In the genomic region with DNA sequence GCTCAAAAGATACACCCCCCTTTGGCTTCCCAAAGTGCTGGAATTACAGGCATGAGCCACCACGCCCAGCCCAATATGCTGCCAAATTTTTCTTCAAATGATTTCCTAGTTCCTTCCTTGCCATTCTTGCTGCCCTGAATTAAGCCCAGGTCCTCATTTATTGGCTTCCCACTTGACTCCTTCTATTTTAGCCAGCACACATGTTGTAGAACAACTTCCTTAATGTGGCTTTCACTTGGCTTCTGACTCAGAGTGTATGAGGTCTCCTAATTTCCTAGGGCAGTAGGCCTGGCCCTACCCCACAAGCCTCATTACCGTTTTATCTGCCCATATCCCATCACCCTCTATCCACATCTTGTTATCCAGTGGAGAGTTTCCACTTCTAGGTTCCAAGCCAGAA, we compare ENCODE assay signal across 13 cellular contexts. TPM values are rescaled to one million over a fixed set of nuclear protein-coding genes. Genes with fewer than 3 reads are reported as not detected.
DNase-seq lines count a peak whose midpoint lies in the region; ATAC-seq, FAIRE-seq and TF ChIP-seq lines count a peak whose summit lies in the region.
"Had no signal": no experiment of that assay in that cellular context is flagged by ENCODE, and none has a peak within 500 bp of the region (broad histone marks: within the 10 kb centered on the region; RNA-seq: fewer than 3 reads in every experiment).

No MANE protein-coding gene starts in this region.

- TF ChIP-seq RAD21 in HepG2 (CRISPR knock-in tag; IDR thresholded peaks at IDR 0.05): no peak

- H3K4me2 ChIP-seq in HepG2 (ENCODE audit: low read depth, low read length) (no peak overlapping the region), PC-3 (ENCODE audit: low read length) (no peak overlapping the region)

- CTCF ChIA-PET in HepG2 (lab: Yijun Ruan, JAX; ENCODE audit: low intra/inter-chr PET ratio, low total read pairs): no interaction called here
- CTCF ChIA-PET in PC-3 (lab: Charles Lee): no interaction called here

- TF ChIP-seq CTCF in right lobe of liver (IDR thresholded peaks at IDR 0.05): no peak
- no peak for TF ChIP-seq CTCF in HepG2 (CRISPR knock-in tag; IDR thresholded peaks at IDR 0.05)
- TF ChIP-seq CTCF in PC-3 (conservative IDR thresholded peaks at IDR 0.05; ENCODE audit: low read depth, low read length): no peak
- no peak for TF ChIP-seq CTCF in gastroesophageal sphincter (IDR thresholded peaks at IDR 0.05)
- no peak for TF ChIP-seq CTCF in ascending aorta (IDR thresholded peaks at IDR 0.05)

- H3K79me2 ChIP-seq in HepG2 (ENCODE audit: insufficient read depth, low read length) (no peaks in the 10 kb centered on the region), PC-3 (ENCODE audit: low read length) (no peaks in the 10 kb centered on the region)

- TF ChIP-seq EP300 in HepG2 (IDR thresholded peaks at IDR 0.05; ENCODE audit: low read depth in 2 of 2, low read length in 2 of 2): no peak
- no peak for TF ChIP-seq EP300 in HepG2 (CRISPR knock-in tag; IDR thresholded peaks at IDR 0.05; ENCODE audit: borderline replicate concordance)
- TF ChIP-seq EP300 in gastroesophageal sphincter (IDR thresholded peaks at IDR 0.05): no peak

- H4K20me1 ChIP-seq in HepG2 (ENCODE audit: insufficient read depth, low read length): no peaks in the 10 kb centered on the region
- H4K20me1 ChIP-seq in PC-3 (ENCODE audit: low read length): no peaks in the 10 kb centered on the region

- intact Hi-C loops in right lobe of liver (cut with DNase I): no loop called here
- intact Hi-C loops in HepG2 (cut with micrococcal nuclease; ENCODE audit: unreplicated experiment): no loop called here
- intact Hi-C loops in PC-3 (cut with micrococcal nuclease): no loop called here
- intact Hi-C loops in ascending aorta (cut with DNase I): no loop called here

- WGBS in right lobe of liver (ENCODE audit: insufficient coverage, low coverage, low lambda C conversion rate, missing lambda C conversion rate): 54% methylated on average over 2 of the region's 2 CpGs
- WGBS in HepG2 (ENCODE audit: low lambda C conversion rate): 82% methylated on average over 2 of the region's 2 CpGs
- WGBS in gastroesophageal sphincter (ENCODE audit: low coverage in 1 of 2), 2 donors: 74 to 76% methylated on average over 2 of the region's 2 CpGs

- no peaks in the 10 kb centered on the region for H3K9me2 ChIP-seq in PC-3 (replicated peaks; ENCODE audit: low read length)

- peak; percentile 43 to 71 (median 66) for ATAC-seq in right lobe of liver
- ATAC-seq in HepG2: no peak
- ATAC-seq in PC-3: peak; percentile 59
- ATAC-seq in gastroesophageal sphincter: peak; percentile 58

- H3K4me1 ChIP-seq in right lobe of liver: no peaks in the 10 kb centered on the region
- no peaks in the 10 kb centered on the region for H3K4me1 ChIP-seq in HepG2 (ENCODE audit: insufficient read depth, low read length)
- no peaks in the 10 kb centered on the region for H3K4me1 ChIP-seq in PC-3 (ENCODE audit: insufficient read depth, low read length)
- H3K4me1 ChIP-seq in gastroesophageal sphincter: no peaks in the 10 kb centered on the region
- H3K4me1 ChIP-seq in ascending aorta: no peaks in the 10 kb centered on the region

- no peak overlapping the region for H2AFZ ChIP-seq in HepG2 (ENCODE audit: low read length)
- no peak overlapping the region for H2AFZ ChIP-seq in PC-3 (ENCODE audit: low read length)

- BruUV-seq in HepG2 (replicated peaks; lab: Mats Ljungman, UMichigan) (no TSS peak), PC-3 (replicated peaks; lab: Mats Ljungman, UMichigan) (no TSS peak)

- TF ChIP-seq POLR2A in right lobe of liver (IDR thresholded peaks at IDR 0.05) (no peak), HepG2 (IDR thresholded peaks at IDR 0.05; ENCODE audit: insufficient read depth in 1 of 2, low read depth in 2 of 2, low read length in 2 of 2) (no peak), gastroesophageal sphincter (IDR thresholded peaks at IDR 0.05) (no peak)

- in situ Hi-C loops in HepG2 (cut with HindIII; ENCODE audit: extremely low pct_ligation_motif_present, low pct_unique_long_range_greater_than_20kb): no loop called here

- no peak overlapping the region for H3K9ac ChIP-seq in HepG2 (ENCODE audit: insufficient read depth, low read depth, low read length)
- H3K9ac ChIP-seq in PC-3 (ENCODE audit: low read length): no peak overlapping the region

- H3K36me3 ChIP-seq in right lobe of liver (no peaks in the 10 kb centered on the region), HepG2 (replicated peaks in 1 of 2; ENCODE audit: control insufficient read depth in 1 of 2, insufficient read depth in 2 of 2, low read length in 2 of 2) (no peaks in the 10 kb centered on the region), PC-3 (ENCODE audit: low read depth, low read length) (no peaks in the 10 kb centered on the region; the same call in 1 of the 2 replicates), gastroesophageal sphincter (no peaks in the 10 kb centered on the region), ascending aorta (no peaks in the 10 kb centered on the region)

- H3K4me3 ChIP-seq in right lobe of liver (no peak overlapping the region), HepG2 (replicated peaks in 1 of 3; ENCODE audit: insufficient read depth in 1 of 3, low read depth in 2 of 3, low read length in 3 of 3) (no peak overlapping the region), PC-3 (ENCODE audit: low read length) (no peak overlapping the region), gastroesophageal sphincter (no peak overlapping the region), ascending aorta (no peak overlapping the region)
- H3K4me3 ChIP-seq: dorsolateral prefrontal cortex had no signal

- H3K27me3 ChIP-seq in right lobe of liver: no peaks in the 10 kb centered on the region
- no peaks in the 10 kb centered on the region for H3K27me3 ChIP-seq in HepG2 (ENCODE audit: control insufficient read depth in 1 of 2, insufficient read depth in 2 of 2, low read length in 2 of 2)
- H3K27me3 ChIP-seq in PC-3 (ENCODE audit: low read length): no peaks in the 10 kb centered on the region
- peaks cover 4% of the 10 kb centered on the region for H3K27me3 ChIP-seq in gastroesophageal sphincter
- H3K27me3 ChIP-seq in ascending aorta: no peaks in the 10 kb centered on the region
- H3K27me3 ChIP-seq: dorsolateral prefrontal cortex had no signal

- no peak overlapping the region for H3K27ac ChIP-seq in right lobe of liver
- H3K27ac ChIP-seq in HepG2 (ENCODE audit: extremely low read length, insufficient read depth, low read length): no peak overlapping the region
- no peak overlapping the region for H3K27ac ChIP-seq in PC-3 (ENCODE audit: low read length)
- H3K27ac ChIP-seq in gastroesophageal sphincter: no peak overlapping the region
- no peak overlapping the region for H3K27ac ChIP-seq in ascending aorta
- H3K27ac ChIP-seq: dorsolateral prefrontal cortex had no signal

- no peaks in the 10 kb centered on the region for H3F3A ChIP-seq in PC-3 (ENCODE audit: low read length, unreplicated experiment)

- DNase-seq in right lobe of liver (no peak), HepG2 (ENCODE audit: low spot score) (no peak), PC-3 (peak; percentile 28), ascending aorta (ENCODE audit: low spot score in 2 of 2) (no peak), NCI-H1048 (lab: John Stamatoyannopoulos, UW) (no peak), GM19239 (ENCODE audit: insufficient read length, low spot score) (no peak)
- DNase-seq in stimulated activated CD4-positive, alpha-beta T cell treated with anti-CD3 and anti-CD28 coated beads, Interleukin-1b, Interleukin-23, amount 100 ng/mL, for 48 hours: no peak
- DNase-seq: dorsolateral prefrontal cortex, hypothalamus, NCI-H1694, T-helper 9 cell had no signal

- no peaks in the 10 kb centered on the region for H3K9me3 ChIP-seq in right lobe of liver
- H3K9me3 ChIP-seq in HepG2 (ENCODE audit: low read length): peaks cover 15% of the 10 kb centered on the region
- H3K9me3 ChIP-seq in PC-3 (ENCODE audit: low read length): no peaks in the 10 kb centered on the region
- H3K9me3 ChIP-seq in gastroesophageal sphincter: no peaks in the 10 kb centered on the region
- H3K9me3 ChIP-seq in ascending aorta: no peaks in the 10 kb centered on the region

- POLR2A ChIA-PET in HepG2 (lab: Yijun Ruan, JAX): no interaction called here
- POLR2A ChIA-PET in PC-3 (lab: Charles Lee; ENCODE audit: unreplicated experiment): no interaction called here

- FAIRE-seq in HepG2 (lab: Jason Lieb, UNC) (no peak), GM19239 (lab: Jason Lieb, UNC) (no peak)
- FAIRE-seq: A204.1 had no signal

RNA-seq across cellular contexts. Expression of a gene that starts 21.8 kb away (rescaled TPM):
- total RNA-seq in right lobe of liver (10 to 100 TPM; 48.5 to 68.0 (median 59.6) TPM), HepG2 (2016; rRNA removed; fragmentation: Illumina TruSeq; extraction: Trizol) (14.4 and 25.9 TPM in 2 replicates), PC-3 (2014; rRNA removed) (38.1 and 46.0 TPM in 2 replicates), gastroesophageal sphincter (10 to 100 TPM; 17.9 to 35.9 (median 22.4) TPM), ascending aorta (53.9 TPM)
- 38.1 and 38.4 TPM in 2 replicates for total RNA-seq in HepG2 (2016; cell fraction: cytosol; rRNA removed; fragmentation: Illumina TruSeq; extraction: Trizol; ENCODE audit: low read depth)
- 13.8 and 20.2 TPM in 2 replicates for total RNA-seq in HepG2 (2016; cell fraction: insoluble cytoplasmic fraction; rRNA removed; fragmentation: Illumina TruSeq; extraction: Trizol)
- total RNA-seq in HepG2 (2016; cell fraction: membrane; rRNA removed; fragmentation: Illumina TruSeq; extraction: Trizol): 26.7 and 27.9 TPM in 2 replicates
- total RNA-seq in HepG2 (2016; cell fraction: nucleus; rRNA removed; fragmentation: Illumina TruSeq; extraction: Trizol): 19.7 and 24.5 TPM in 2 replicates
- 17.0 and 20.2 TPM in 2 replicates for polyA plus RNA-seq in HepG2 (2011; rRNA removed)
- polyA plus RNA-seq in HepG2 (2011; cell fraction: cytosol; rRNA removed): 11.5 and 11.7 TPM in 2 replicates
- polyA plus RNA-seq in HepG2 (2011; cell fraction: nucleus; rRNA removed): 34.6 and 39.9 TPM in 2 replicates
- polyA plus RNA-seq in HepG2 (2012): 18.0 and 18.2 TPM in 2 replicates
- polyA plus RNA-seq in HepG2 (2016; cell fraction: cytosol; fragmentation: Illumina TruSeq; extraction: Trizol; ENCODE audit: low read depth): 2.4 and 2.9 TPM in 2 replicates
- polyA plus RNA-seq in HepG2 (2016; cell fraction: insoluble cytoplasmic fraction; fragmentation: Illumina TruSeq; extraction: Trizol; ENCODE audit: low read depth): 15.0 and 20.1 TPM in 2 replicates
- polyA plus RNA-seq in HepG2 (2016; cell fraction: membrane; fragmentation: Illumina TruSeq; extraction: Trizol; ENCODE audit: low read depth): 5.5 and 6.5 TPM in 2 replicates
- 17.7 and 18.3 TPM in 2 replicates for polyA plus RNA-seq in HepG2 (2016; cell fraction: nucleus; fragmentation: Illumina TruSeq; extraction: Trizol; ENCODE audit: insufficient read depth, low read depth)
- 10.5 and 48.8 TPM in 2 replicates for polyA minus RNA-seq in HepG2 (2011; rRNA and poly(A)+ RNA removed; ENCODE audit: low replicate concordance)
- 29.2 and 34.4 TPM in 2 replicates for polyA minus RNA-seq in HepG2 (2011; cell fraction: cytosol; rRNA and poly(A)+ RNA removed)
- 29.6 and 32.6 TPM in 2 replicates for polyA minus RNA-seq in HepG2 (2011; cell fraction: nucleus; rRNA and poly(A)+ RNA removed)

RNA-seq across cellular contexts. Expression of a gene that starts 29.5 kb away (rescaled TPM):
- total RNA-seq in right lobe of liver: 10 to 100 TPM in 4 of 6 experiments, 1 to 10 TPM in 2; 7.6 to 15.6 (median 12.2) TPM
- total RNA-seq in HepG2 (2016; rRNA removed; fragmentation: Illumina TruSeq; extraction: Trizol): 4.0 and 6.1 TPM in 2 replicates
- total RNA-seq in HepG2 (2016; cell fraction: cytosol; rRNA removed; fragmentation: Illumina TruSeq; extraction: Trizol; ENCODE audit: low read depth): 6.2 and 7.7 TPM in 2 replicates
- total RNA-seq in HepG2 (2016; cell fraction: insoluble cytoplasmic fraction; rRNA removed; fragmentation: Illumina TruSeq; extraction: Trizol): 4.0 and 4.2 TPM in 2 replicates
- total RNA-seq in HepG2 (2016; cell fraction: membrane; rRNA removed; fragmentation: Illumina TruSeq; extraction: Trizol): 6.2 and 7.7 TPM in 2 replicates
- total RNA-seq in HepG2 (2016; cell fraction: nucleus; rRNA removed; fragmentation: Illumina TruSeq; extraction: Trizol): 5.0 and 7.0 TPM in 2 replicates
- polyA plus RNA-seq in HepG2 (2011; rRNA removed): 4.9 and 6.6 TPM in 2 replicates
- polyA plus RNA-seq in HepG2 (2011; cell fraction: cytosol; rRNA removed): 4.4 and 4.6 TPM in 2 replicates
- 5.3 and 6.9 TPM in 2 replicates for polyA plus RNA-seq in HepG2 (2011; cell fraction: nucleus; rRNA removed)
- 2.7 and 3.4 TPM in 2 replicates for polyA plus RNA-seq in HepG2 (2012)
- polyA plus RNA-seq in HepG2 (2016; cell fraction: cytosol; fragmentation: Illumina TruSeq; extraction: Trizol; ENCODE audit: low read depth): 5.8 and 8.1 TPM in 2 replicates
- 3.9 and 4.1 TPM in 2 replicates for polyA plus RNA-seq in HepG2 (2016; cell fraction: insoluble cytoplasmic fraction; fragmentation: Illumina TruSeq; extraction: Trizol; ENCODE audit: low read depth)
- polyA plus RNA-seq in HepG2 (2016; cell fraction: membrane; fragmentation: Illumina TruSeq; extraction: Trizol; ENCODE audit: low read depth): 5.9 and 6.2 TPM in 2 replicates
- polyA plus RNA-seq in HepG2 (2016; cell fraction: nucleus; fragmentation: Illumina TruSeq; extraction: Trizol; ENCODE audit: insufficient read depth, low read depth): 3.4 and 12.1 TPM in 2 replicates
- polyA minus RNA-seq in HepG2 (2011; rRNA and poly(A)+ RNA removed; ENCODE audit: low replicate concordance): 0.23 and 7.4 TPM in 2 replicates
- 1.5 and 3.0 TPM in 2 replicates for polyA minus RNA-seq in HepG2 (2011; cell fraction: cytosol; rRNA and poly(A)+ RNA removed)
- 6.3 and 9.0 TPM in 2 replicates for polyA minus RNA-seq in HepG2 (2011; cell fraction: nucleus; rRNA and poly(A)+ RNA removed)
- total RNA-seq in PC-3 (2014; rRNA removed): 21.8 and 27.5 TPM in 2 replicates
- 10 to 100 TPM in 2 of 4 donors, 1 to 10 TPM in 2; 6.2 to 23.0 (median 11.8) TPM for total RNA-seq in gastroesophageal sphincter
- total RNA-seq in ascending aorta: 3.8 TPM
